In genomic region chr6:86142326-86142725, GRCh38 we compare ENCODE assay signal across 9 cellular contexts.
"Had no signal": no experiment of that assay in that cellular context is flagged by ENCODE, and none has a peak within 500 bp of the region (broad histone marks: within the 10 kb centered on the region; RNA-seq: fewer than 3 reads in every experiment).

No MANE protein-coding gene starts in this region.

- DNase-seq: GM23248, GOT3, H7, H9, HCEC 1CT, HFFc6 had no signal

- H3K4me1 ChIP-seq: HAP-1 had no signal

- ATAC-seq: GM23338, HCT116 had no signal

- H3K4me3 ChIP-seq: GM23248, GM23338, HAP-1 had no signal

- H3K4me1 Mint-ChIP-seq: GM23338, H9 had no signal

- H3K4me3 Mint-ChIP-seq: GM23338, H9, HFFc6 had no signal

- H3K36me3 ChIP-seq: HAP-1 had no signal

- H3K9ac ChIP-seq: GM23248 had no signal

- H3K27ac ChIP-seq: GM23248 had no signal

- H3K27ac Mint-ChIP-seq: GM23338, H9, HFFc6 had no signal

- H3K9me3 ChIP-seq: HAP-1 had no signal

- H3K4me2 ChIP-seq: GM23338 had no signal

- H2AFZ ChIP-seq: GM23248, GM23338 had no signal
